ENCODE assay signal across 10 cellular contexts in genomic region chr2:232632229-232632903, GRCh38. TPM values are rescaled to one million over a fixed set of nuclear protein-coding genes. Genes with fewer than 3 reads are reported as not detected.
DNase-seq lines count a peak whose midpoint lies in the region; TF ChIP-seq lines count a peak whose summit lies in the region.
"Had no signal": no experiment of that assay in that cellular context is flagged by ENCODE, and none has a peak within 500 bp of the region (broad histone marks: within the 10 kb centered on the region; RNA-seq: fewer than 3 reads in every experiment).

No MANE protein-coding gene starts in this region.

- no peak overlapping the region for H3K9ac ChIP-seq in mammary epithelial cell (ENCODE audit: insufficient read depth, low read length)

- intact Hi-C loops in breast epithelium (cut with DNase I; ENCODE audit: low total_unique reads): no loop called here
- intact Hi-C loops in MCF 10A (cut with micrococcal nuclease): no loop called here
- intact Hi-C loops in mammary epithelial cell (cut with micrococcal nuclease): no loop called here

- H3K4me1 Mint-ChIP-seq in MCF 10A (ENCODE audit: insufficient read depth, unreplicated experiment) (peaks cover 5% of the 10 kb centered on the region), type B pancreatic cell (ENCODE audit: unreplicated experiment) (peaks cover 5% of the 10 kb centered on the region)

- DNase-seq in breast epithelium (ENCODE audit: low spot score in 2 of 2) (no peak), MCF 10A (ENCODE audit: unreplicated experiment) (no peak), mammary epithelial cell (no peak), type B pancreatic cell (ENCODE audit: extremely low spot score, unreplicated experiment) (no peak), DMS79 treated with DMSO at 0.1 percent for 48 hours (lab: John Stamatoyannopoulos, UW) (no peak), middle frontal gyrus (ENCODE audit: extremely low spot score, low spot score) (no peak), ureter (ENCODE audit: low spot score) (no peak)
- DNase-seq: NCI-H1417 treated with DMSO at 0.1 percent for 48 hours; stimulated activated CD4-positive, alpha-beta T cell treated with anti-CD3 and anti-CD28 coated beads, Interleukin-4, amount 100 ng/mL, for 1 hour had no signal

- H2AFZ ChIP-seq in mammary epithelial cell (ENCODE audit: low read depth, low read length): peak overlapping the region; percentile 95

- H3K27me3 Mint-ChIP-seq in MCF 10A (ENCODE audit: insufficient read depth, unreplicated experiment) (peaks cover 22% of the 10 kb centered on the region), type B pancreatic cell (peaks cover 39% of the 10 kb centered on the region)

- BruUV-seq in MCF 10A (replicated peaks; lab: Mats Ljungman, UMichigan) (no TSS peak), mammary epithelial cell (replicated peaks; lab: Mats Ljungman, UMichigan) (no TSS peak)

- H3K27ac Mint-ChIP-seq in MCF 10A (ENCODE audit: low read depth, unreplicated experiment) (no peak overlapping the region), type B pancreatic cell (no peak overlapping the region)

- CTCF ChIA-PET in MCF 10A (lab: Yijun Ruan, JAX) (interaction anchor here (0.6 to 1.1 kb wide), 2 partner anchors 14 to 618 kb away, joined by 3 to 5 read pairs; no protein-coding TSS in a partner anchor), mammary epithelial cell (lab: Charles Lee; ENCODE audit: low non-redundant PET) (no interaction called here)

- peak overlapping the region; percentile 78 to 94 (median 78) for H3K4me3 ChIP-seq in breast epithelium
- peak overlapping the region in 1 of 3 experiments; percentile 62 for H3K4me3 ChIP-seq in mammary epithelial cell (replicated peaks in 1 of 3; ENCODE audit: insufficient read depth in 1 of 3, low read depth in 2 of 3, low read length in 3 of 3)
- peak overlapping the region; percentile 64 for H3K4me3 ChIP-seq in mesodermal cell (ENCODE audit: extremely low read depth, insufficient read depth, low read length, poor library complexity, severe bottlenecking)

- no peaks in the 10 kb centered on the region for H3K9me3 ChIP-seq in breast epithelium
- no peaks in the 10 kb centered on the region for H3K9me3 ChIP-seq in mammary epithelial cell (replicated peaks; ENCODE audit: insufficient read depth, low read length)
- H3K9me3 ChIP-seq in mesodermal cell (ENCODE audit: control insufficient read depth, low read length): no peaks in the 10 kb centered on the region

- in situ Hi-C loops in mammary epithelial cell (cut with MboI; ENCODE audit: low sequenced_read_pairs in 2 of 2): no loop called here

- H3K27me3 ChIP-seq in breast epithelium (no peaks in the 10 kb centered on the region), mammary epithelial cell (ENCODE audit: insufficient read depth, low read length) (peaks cover 17% of the 10 kb centered on the region)

- TF ChIP-seq CTCF in breast epithelium (IDR thresholded peaks at IDR 0.05) (no peak), MCF 10A (IDR thresholded peaks at IDR 0.05; ENCODE audit: unreplicated experiment) (no peak), mammary epithelial cell (conservative IDR thresholded peaks at IDR 0.05 in 1 of 2, IDR thresholded peaks at IDR 0.05 in 1 of 2; ENCODE audit: extremely low read depth in 1 of 2, insufficient read depth in 1 of 2, low read depth in 1 of 2, low read length in 2 of 2) (no peak), type B pancreatic cell (conservative IDR thresholded peaks at IDR 0.05) (no peak)

- POLR2A ChIA-PET in MCF 10A (lab: Yijun Ruan, JAX): interaction anchor here (0.6 to 1.5 kb wide), 2 partner anchors 65 to 300 kb away, joined by 3 read pairs; partner anchors contain the start of gene GIGYF2

- dilution Hi-C loops in mammary epithelial cell (cut with HindIII; ENCODE audit: low sequenced_read_pairs): no loop called here

- H3K9me3 Mint-ChIP-seq in MCF 10A (ENCODE audit: unreplicated experiment) (no peaks in the 10 kb centered on the region), type B pancreatic cell (no peaks in the 10 kb centered on the region)

- no peaks in the 10 kb centered on the region for H3K4me1 ChIP-seq in breast epithelium
- H3K4me1 ChIP-seq in mammary epithelial cell (ENCODE audit: insufficient read depth, low read length): peaks cover 20% of the 10 kb centered on the region
- no peaks in the 10 kb centered on the region for H3K4me1 ChIP-seq in mesodermal cell (ENCODE audit: control insufficient read depth, insufficient read depth, low read length, poor library complexity, severe bottlenecking)

- H3K79me2 ChIP-seq in mammary epithelial cell (ENCODE audit: insufficient read depth, low read length): no peaks in the 10 kb centered on the region

- no peaks in the 10 kb centered on the region for H3K36me3 ChIP-seq in breast epithelium
- H3K36me3 ChIP-seq in mammary epithelial cell (ENCODE audit: insufficient read depth, low read length): no peaks in the 10 kb centered on the region
- H3K36me3 ChIP-seq in mesodermal cell (ENCODE audit: control insufficient read depth, insufficient read depth, low read length): no peaks in the 10 kb centered on the region

- no peak for TF ChIP-seq POLR2A in breast epithelium (IDR thresholded peaks at IDR 0.05)

- H3K27ac ChIP-seq in breast epithelium (peak overlapping the region; percentile 83 to 93), mammary epithelial cell (ENCODE audit: insufficient read depth, low read depth, low read length) (no peak overlapping the region), mesodermal cell (ENCODE audit: low read depth, low read length, severe bottlenecking) (peak overlapping the region; percentile 19)

- H4K20me1 ChIP-seq in mammary epithelial cell (ENCODE audit: insufficient read depth, low read length): no peaks in the 10 kb centered on the region

- H3K36me3 Mint-ChIP-seq in MCF 10A (ENCODE audit: insufficient read depth, unreplicated experiment) (no peaks in the 10 kb centered on the region), type B pancreatic cell (no peaks in the 10 kb centered on the region)

- 66% methylated on average over 18 of the region's 19 CpGs for WGBS in mammary epithelial cell (ENCODE audit: low coverage, missing lambda C conversion rate)
- WGBS in mesodermal cell (ENCODE audit: insufficient coverage in 2 of 2), 2 experiments: 64 to 74% methylated on average over 13 to 18 of the region's 19 CpGs

- H3K4me3 Mint-ChIP-seq in MCF 10A (ENCODE audit: unreplicated experiment) (no peak overlapping the region), type B pancreatic cell (peak overlapping the region; percentile 74)

- peak overlapping the region; percentile 98 for H3K4me2 ChIP-seq in mammary epithelial cell (ENCODE audit: insufficient read depth, low read depth, low read length)

RNA-seq across cellular contexts. Expression of gene EFHD1, which starts 1.0 kb away (rescaled TPM):
- total RNA-seq in breast epithelium (10 to 100 TPM; 31.0 to 67.2 (median 52.8) TPM), MCF 10A (2022) (not detected in 2 replicates), mammary epithelial cell (1 to 10 TPM in 1 of 2 donors, under 1 TPM in 1; 0.87 to 2.0 TPM), type B pancreatic cell (ENCODE audit: low replicate concordance) (2.5 and 6.0 TPM in 2 replicates), ureter (15.9 TPM)
- polyA plus RNA-seq in mammary epithelial cell: 1.1 TPM
- polyA minus RNA-seq in mammary epithelial cell: not detected
- 23.6 TPM for polyA plus RNA-seq in mesodermal cell (2013, experiment 1 of 2)
- polyA plus RNA-seq in mesodermal cell (2013, experiment 2 of 2): 15.5 TPM
